13 cellular contexts compared by ENCODE assay signal in the genomic region with DNA sequence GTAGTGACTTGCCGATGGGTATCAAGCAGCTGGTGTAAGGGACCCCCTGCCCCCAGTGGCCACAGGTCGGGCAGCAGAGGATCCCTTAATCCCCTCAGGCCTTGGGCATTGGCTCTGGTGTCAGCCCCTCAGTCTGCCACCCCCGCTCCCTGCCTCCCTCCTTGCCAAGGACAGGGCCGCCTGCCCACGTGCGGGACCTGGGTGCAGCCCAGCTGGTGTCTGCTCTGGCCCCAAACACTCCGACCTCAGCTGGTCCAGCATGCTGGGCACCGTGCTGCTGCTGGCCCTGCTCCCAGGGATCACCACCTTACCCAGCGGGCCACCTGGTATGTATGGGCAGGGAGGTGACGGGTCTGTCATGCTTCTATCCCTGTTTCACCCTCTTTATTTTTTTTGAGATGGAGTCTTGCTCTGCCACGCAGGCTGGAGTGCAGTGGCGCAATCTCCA. TPM values are rescaled to one million over a fixed set of nuclear protein-coding genes. Genes with fewer than 3 reads are reported as not detected.
A peak's percentile ranks its signal among the peaks of the same experiment; 100 is the strongest.
DNase-seq lines count a peak whose midpoint lies in the region; ATAC-seq and TF ChIP-seq lines count a peak whose summit lies in the region.
"Had no signal": no experiment of that assay in that cellular context is flagged by ENCODE, and none has a peak within 500 bp of the region (broad histone marks: within the 10 kb centered on the region; RNA-seq: fewer than 3 reads in every experiment).

TGFBR3L (plus strand) TSS at position 233 of the 448 bp plus-strand sequence.

- no peak within 1 kb of the TSS for H3K27ac ChIP-seq in OCI-LY1 (ENCODE audit: low read depth, low read length, poor library complexity, severe bottlenecking)
- H3K27ac ChIP-seq in endodermal cell (ENCODE audit: low read depth, low read length): no peak within 1 kb of the TSS
- H3K27ac ChIP-seq: HL-60 had no signal

- H3K9ac ChIP-seq in OCI-LY1 (ENCODE audit: low read length) (no peak within 1 kb of the TSS), endodermal cell (ENCODE audit: extremely low read depth, low read length, poor library complexity, severe bottlenecking) (no peak within 1 kb of the TSS), skeletal muscle satellite cell (ENCODE audit: low read depth, low read length) (no peak within 1 kb of the TSS)

- WGBS in endodermal cell (ENCODE audit: insufficient coverage in 1 of 2, insufficient read length in 1 of 2), 2 experiments: 88 to 94% methylated on average over 10 to 12 of the region's 12 CpGs

- H3K4me1 ChIP-seq in OCI-LY1 (ENCODE audit: insufficient read depth, low read length, severe bottlenecking) (peaks cover 34% of the 10 kb centered on the region), endodermal cell (ENCODE audit: control insufficient read depth, insufficient read depth, low read length) (no peaks in the 10 kb centered on the region), skeletal muscle satellite cell (ENCODE audit: control insufficient read depth, insufficient read depth, low read length) (peaks cover 28% of the 10 kb centered on the region)

- peak within 1 kb of the TSS; percentile 50 for H3K4me3 Mint-ChIP-seq in activated T-cell treated with anti-CD3 and anti-CD28 coated beads, Interleukin-2, amount 50 U/mL, for 4 hours
- H3K4me3 Mint-ChIP-seq in endodermal cell: peak within 1 kb of the TSS; percentile 53

- H3K36me3 ChIP-seq in OCI-LY1 (ENCODE audit: insufficient read depth, low read length) (peaks cover 36% of the 10 kb centered on the region), endodermal cell (ENCODE audit: control insufficient read depth, insufficient read depth, low read length) (peaks cover 15% of the 10 kb centered on the region), skeletal muscle satellite cell (ENCODE audit: insufficient read depth, low read length) (peaks cover 22% of the 10 kb centered on the region)

- no peak for DNase-seq in activated T-cell treated with anti-CD3 and anti-CD28 coated beads, Interleukin-2, amount 50 U/mL, for 4 hours
- DNase-seq in activated T-cell treated with anti-CD3 and anti-CD28 coated beads for 4 hours (no peak), endodermal cell (no peak), DMS79 (lab: John Stamatoyannopoulos, UW) (no peak), NCI-H1048 (lab: John Stamatoyannopoulos, UW) (no peak)
- DNase-seq: AML-193, NCI-H2029 treated with DMSO at 0.1 percent for 48 hours, nucleus accumbens, SW 1271 had no signal

- ATAC-seq in activated T-cell treated with anti-CD3 and anti-CD28 coated beads, Interleukin-2, amount 50 U/mL, for 4 hours: no peak
- ATAC-seq in HG03045 (IDR thresholded peaks at IDR 0.05; ENCODE audit: unreplicated experiment): no peak

- no peaks in the 10 kb centered on the region for H4K20me1 ChIP-seq in OCI-LY1 (ENCODE audit: insufficient read depth, low read length)

- H3K27me3 Mint-ChIP-seq in activated T-cell treated with anti-CD3 and anti-CD28 coated beads, Interleukin-2, amount 50 U/mL, for 4 hours (ENCODE audit: low read depth): peaks cover 31% of the 10 kb centered on the region
- H3K27me3 Mint-ChIP-seq in endodermal cell (ENCODE audit: insufficient read depth): peaks cover 47% of the 10 kb centered on the region

- H3K4me1 Mint-ChIP-seq in activated T-cell treated with anti-CD3 and anti-CD28 coated beads, Interleukin-2, amount 50 U/mL, for 4 hours (ENCODE audit: low read depth): peaks cover 16% of the 10 kb centered on the region
- peaks cover 3% of the 10 kb centered on the region for H3K4me1 Mint-ChIP-seq in endodermal cell

- H3K4me3 ChIP-seq in OCI-LY1 (ENCODE audit: low read depth, low read length, poor library complexity, severe bottlenecking) (peak within 1 kb of the TSS; percentile 35), endodermal cell (ENCODE audit: low read length) (no peak within 1 kb of the TSS), skeletal muscle satellite cell (ENCODE audit: low read length) (no peak within 1 kb of the TSS)

- H3K79me2 ChIP-seq in OCI-LY1 (ENCODE audit: insufficient read depth, low read length): no peaks in the 10 kb centered on the region

- peaks cover 14% of the 10 kb centered on the region for H3K36me3 Mint-ChIP-seq in activated T-cell treated with anti-CD3 and anti-CD28 coated beads, Interleukin-2, amount 50 U/mL, for 4 hours (ENCODE audit: insufficient read depth)
- H3K36me3 Mint-ChIP-seq in endodermal cell (ENCODE audit: low read depth): peaks cover 17% of the 10 kb centered on the region

- H3K27me3 ChIP-seq in OCI-LY1 (ENCODE audit: insufficient read depth, low read length) (peaks cover 4% of the 10 kb centered on the region; the same call in 1 of the 2 replicates), endodermal cell (ENCODE audit: control insufficient read depth, insufficient read depth, low read length, poor library complexity, severe bottlenecking) (peaks cover 44% of the 10 kb centered on the region), skeletal muscle satellite cell (ENCODE audit: control insufficient read depth, insufficient read depth, low read length) (peaks cover 17% of the 10 kb centered on the region)

- H3K9me3 Mint-ChIP-seq in activated T-cell treated with anti-CD3 and anti-CD28 coated beads, Interleukin-2, amount 50 U/mL, for 4 hours: no peaks in the 10 kb centered on the region
- H3K9me3 Mint-ChIP-seq in endodermal cell: no peaks in the 10 kb centered on the region

- H3K4me2 ChIP-seq in OCI-LY1 (ENCODE audit: low read length) (peak within 1 kb of the TSS; percentile 49; the same call in 1 of the 2 replicates), skeletal muscle satellite cell (ENCODE audit: low read length) (peak within 1 kb of the TSS; percentile 80)

- H3F3A ChIP-seq in OCI-LY1 (ENCODE audit: insufficient read depth, low read length): no peaks in the 10 kb centered on the region

- no peaks in the 10 kb centered on the region for H3K9me2 ChIP-seq in OCI-LY1 (ENCODE audit: low read depth, low read length)

- TF ChIP-seq CTCF in OCI-LY1 (IDR thresholded peaks at IDR 0.05; ENCODE audit: low read length) (no peak), endodermal cell (conservative IDR thresholded peaks at IDR 0.05) (no peak)

- no peak within 1 kb of the TSS for H2AFZ ChIP-seq in OCI-LY1 (ENCODE audit: low read length)

- no peak within 1 kb of the TSS for H3K27ac Mint-ChIP-seq in endodermal cell

- H3K9me3 ChIP-seq in OCI-LY1 (ENCODE audit: low read length): no peaks in the 10 kb centered on the region
- no peaks in the 10 kb centered on the region for H3K9me3 ChIP-seq in endodermal cell (ENCODE audit: control insufficient read depth, low read length)
- H3K9me3 ChIP-seq in skeletal muscle satellite cell (replicated peaks; ENCODE audit: low read length): no peaks in the 10 kb centered on the region

RNA-seq across cellular contexts. Expression of gene TGFBR3L, which starts in this region (rescaled TPM):
- total RNA-seq in activated T-cell treated with anti-CD3 and anti-CD28 coated beads, Interleukin-2, amount 50 U/mL, for 4 hours: 1 to 10 TPM in 2 of 3 donors, under 1 TPM in 1; 0.74 to 2.4 (median 1.4) TPM
- total RNA-seq in endodermal cell: 1 to 10 TPM in 1 of 2 donors, under 1 TPM in 1; 0.84 to 2.2 TPM
- 1.3 TPM for polyA plus RNA-seq in endodermal cell (2013, experiment 1 of 2)
- 0.58 TPM for polyA plus RNA-seq in endodermal cell (2013, experiment 2 of 2)
- 0.25 TPM in 1 of 2 replicates, not detected in the other for total RNA-seq in skeletal muscle satellite cell (2012; rRNA removed)
